1 cellular context compared by ENCODE assay signal in genomic region chr12:124434951-124435805, GRCh38.
TF ChIP-seq lines count a peak whose summit lies in the region.

No MANE protein-coding gene starts in this region.

TF ChIP-seq in GM23338, 12 proteins besides CTCF, POLR2A, EP300 and RAD21 (continued from another document):
- TF ChIP-seq ZNF114 (CRISPR knock-in tag; IDR thresholded peaks at IDR 0.05) (no peak), POLR2AphosphoS5 (IDR thresholded peaks at IDR 0.05; ENCODE audit: low read depth) (no peak), NANOG (IDR thresholded peaks at IDR 0.05; ENCODE audit: borderline replicate concordance) (no peak), EZH2 (IDR thresholded peaks at IDR 0.05; ENCODE audit: low read depth, unreplicated experiment) (no peak), EZH2phosphoT487 (IDR thresholded peaks at IDR 0.05; ENCODE audit: unreplicated experiment) (no peak), ZNF331 (CRISPR knock-in tag; IDR thresholded peaks at IDR 0.05; ENCODE audit: low read depth) (no peak), ZNF462 (CRISPR knock-in tag; IDR thresholded peaks at IDR 0.05) (no peak)
